33 cellular contexts compared by ENCODE assay signal in genomic region chr1:118160825-118161224, GRCh38. TPM values are rescaled to one million over a fixed set of nuclear protein-coding genes. Genes with fewer than 3 reads are reported as not detected.
"Had no signal": no experiment of that assay in that cellular context is flagged by ENCODE, and none has a peak within 500 bp of the region (broad histone marks: within the 10 kb centered on the region; RNA-seq: fewer than 3 reads in every experiment).

No MANE protein-coding gene starts in this region.

- H3K36me3 ChIP-seq: adrenal gland, heart left ventricle, pancreas, prostate gland, spleen, suprapubic skin, tibial artery had no signal

- ATAC-seq: heart left ventricle; naive thymus-derived CD4-positive, alpha-beta T cell; pancreas had no signal

- H3K36me3 Mint-ChIP-seq: activated CD4-positive, alpha-beta memory T cell treated with anti-CD3 and anti-CD28 coated beads for 36 hours; activated naive CD8-positive, alpha-beta T cell treated with anti-CD3 and anti-CD28 coated beads for 36 hours; brain; immature natural killer cell; memory B cell; naive thymus-derived CD4-positive, alpha-beta T cell had no signal

- H3K4me3 ChIP-seq: adrenal gland, heart left ventricle, pancreas, prostate gland, spleen, suprapubic skin, tibial artery had no signal

- H3K9me3 ChIP-seq: adrenal gland, heart left ventricle, pancreas, prostate gland, spleen, suprapubic skin, tibial artery had no signal

- H3K27me3 ChIP-seq: pancreas, spleen, suprapubic skin, tibial artery had no signal

- FAIRE-seq: kidney, pancreas had no signal

- H3K4me1 ChIP-seq: adrenal gland, heart left ventricle, pancreas, prostate gland, spleen had no signal

- H3K27me3 Mint-ChIP-seq: activated CD4-positive, alpha-beta memory T cell treated with anti-CD3 and anti-CD28 coated beads for 36 hours; activated CD4-positive, alpha-beta T cell treated with anti-CD3 and anti-CD28 coated beads, Interleukin-2, amount 10 ng/mL, durations not matched to agents 24 days and 14 days; memory B cell had no signal

- H3K27ac ChIP-seq: adrenal gland, heart left ventricle, pancreas, prostate gland, spleen, suprapubic skin, tibial artery had no signal

- DNase-seq: activated CD4-positive, alpha-beta memory T cell treated with anti-CD3 and anti-CD28 coated beads for 36 hours; activated CD4-positive, alpha-beta T cell treated with anti-CD3 and anti-CD28 coated beads, Interleukin-2, amount 10 ng/mL, durations not matched to agents 24 days and 14 days; activated CD4-positive, CD25-positive, alpha-beta regulatory T cell treated with anti-CD3 and anti-CD28 coated beads, Interleukin-2, amount 50 U/mL, for 72 hours; activated CD8-positive, alpha-beta memory T cell treated with anti-CD3 and anti-CD28 coated beads, Interleukin-2, amount 50 U/mL, for 4 hours; activated effector memory CD4-positive, alpha-beta T cell treated with anti-CD3 and anti-CD28 coated beads, Interleukin-2, amount 50 U/mL, for 16 hours; activated naive CD4-positive, alpha-beta T cell treated with anti-CD3 and anti-CD28 coated beads for 36 hours; activated naive CD8-positive, alpha-beta T cell treated with anti-CD3 and anti-CD28 coated beads for 36 hours; activated T-cell treated with anti-CD3 and anti-CD28 coated beads, Interleukin-2, amount 50 U/mL, for 1 hour; adrenal gland; aorta; central memory CD4-positive, alpha-beta T cell; heart left ventricle; hypothalamus; immature natural killer cell; kidney; midbrain; naive thymus-derived CD4-positive, alpha-beta T cell; nucleus accumbens; pancreas; retina; spleen; stimulated activated naive CD4-positive, alpha-beta T cell; T1000; tibial artery had no signal

- H3K4me1 Mint-ChIP-seq: activated CD4-positive, alpha-beta T cell treated with anti-CD3 and anti-CD28 coated beads, Interleukin-2, amount 10 ng/mL, durations not matched to agents 24 days and 14 days; activated naive CD8-positive, alpha-beta T cell treated with anti-CD3 and anti-CD28 coated beads for 36 hours; immature natural killer cell; memory B cell; naive thymus-derived CD4-positive, alpha-beta T cell; neural crest cell had no signal

- H3K4me3 Mint-ChIP-seq: activated CD4-positive, alpha-beta memory T cell treated with anti-CD3 and anti-CD28 coated beads for 36 hours; activated CD4-positive, alpha-beta T cell treated with anti-CD3 and anti-CD28 coated beads, Interleukin-2, amount 10 ng/mL, durations not matched to agents 24 days and 14 days; activated naive CD4-positive, alpha-beta T cell treated with anti-CD3 and anti-CD28 coated beads for 36 hours; activated naive CD8-positive, alpha-beta T cell treated with anti-CD3 and anti-CD28 coated beads for 36 hours; activated T-helper 1 cell treated with anti-CD3 and anti-CD28 coated beads, Interleukin-12 subunit alpha, Interleukin-12 subunit beta, Interleukin-2, Interleukin-4 antibody, amounts not matched to agents 30 ng/mL and 10 ng/mL and 1 ng/mL, durations not matched to agents 14 hours and 24 hours and 36 hours; brain; immature natural killer cell; memory B cell; naive thymus-derived CD4-positive, alpha-beta T cell; neural crest cell; T-helper 1 cell treated with Interleukin-12 subunit alpha and Interleukin-12 subunit beta and Interleukin-4 antibody, amounts not matched to agents 30 μg/mL and 1 μg/mL, for 36 hours had no signal

- H3K9me3 Mint-ChIP-seq: activated CD4-positive, alpha-beta memory T cell treated with anti-CD3 and anti-CD28 coated beads for 36 hours; activated CD4-positive, alpha-beta T cell treated with anti-CD3 and anti-CD28 coated beads, Interleukin-2, amount 10 ng/mL, durations not matched to agents 24 days and 14 days; activated naive CD4-positive, alpha-beta T cell treated with anti-CD3 and anti-CD28 coated beads for 36 hours; activated naive CD8-positive, alpha-beta T cell treated with anti-CD3 and anti-CD28 coated beads for 36 hours; activated T-helper 1 cell treated with anti-CD3 and anti-CD28 coated beads, Interleukin-12 subunit alpha, Interleukin-12 subunit beta, Interleukin-2, Interleukin-4 antibody, amounts not matched to agents 30 ng/mL and 10 ng/mL and 1 ng/mL, durations not matched to agents 14 hours and 24 hours and 36 hours; brain; memory B cell; neural crest cell; T-helper 1 cell treated with Interleukin-12 subunit alpha and Interleukin-12 subunit beta and Interleukin-4 antibody, amounts not matched to agents 30 μg/mL and 1 μg/mL, for 36 hours had no signal

- H3K27ac Mint-ChIP-seq: activated CD4-positive, alpha-beta memory T cell treated with anti-CD3 and anti-CD28 coated beads for 36 hours; activated CD4-positive, alpha-beta T cell treated with anti-CD3 and anti-CD28 coated beads, Interleukin-2, amount 10 ng/mL, durations not matched to agents 24 days and 14 days; activated naive CD4-positive, alpha-beta T cell treated with anti-CD3 and anti-CD28 coated beads for 36 hours; activated naive CD8-positive, alpha-beta T cell treated with anti-CD3 and anti-CD28 coated beads for 36 hours; activated T-helper 1 cell treated with anti-CD3 and anti-CD28 coated beads, Interleukin-12 subunit alpha, Interleukin-12 subunit beta, Interleukin-2, Interleukin-4 antibody, amounts not matched to agents 30 ng/mL and 10 ng/mL and 1 ng/mL, durations not matched to agents 14 hours and 24 hours and 36 hours; immature natural killer cell; memory B cell; naive thymus-derived CD4-positive, alpha-beta T cell; T-helper 1 cell treated with Interleukin-12 subunit alpha and Interleukin-12 subunit beta and Interleukin-4 antibody, amounts not matched to agents 30 μg/mL and 1 μg/mL, for 36 hours had no signal

RNA-seq across cellular contexts. Expression of gene SPAG17, which starts 24.2 kb away (rescaled TPM):
- total RNA-seq: activated CD4-positive, alpha-beta memory T cell treated with anti-CD3 and anti-CD28 coated beads for 36 hours; activated CD4-positive, alpha-beta T cell treated with anti-CD3 and anti-CD28 coated beads, Interleukin-2, amount 10 ng/mL, durations not matched to agents 24 days and 14 days; activated CD8-positive, alpha-beta memory T cell treated with anti-CD3 and anti-CD28 coated beads for 36 hours; activated naive CD4-positive, alpha-beta T cell treated with anti-CD3 and anti-CD28 coated beads for 36 hours; activated naive CD8-positive, alpha-beta T cell treated with anti-CD3 and anti-CD28 coated beads for 36 hours; activated T-helper 1 cell treated with anti-CD3 and anti-CD28 coated beads, Interleukin-12 subunit alpha, Interleukin-12 subunit beta, Interleukin-2, Interleukin-4 antibody, amounts not matched to agents 30 ng/mL and 10 ng/mL and 1 ng/mL, durations not matched to agents 14 hours and 24 hours and 36 hours; fibroblast of villous mesenchyme; naive thymus-derived CD4-positive, alpha-beta T cell had no signal
- polyA plus RNA-seq: aorta; heart left ventricle; immature natural killer cell; naive thymus-derived CD4-positive, alpha-beta T cell had no signal
